10 cellular contexts compared by ENCODE assay signal in the genomic region with DNA sequence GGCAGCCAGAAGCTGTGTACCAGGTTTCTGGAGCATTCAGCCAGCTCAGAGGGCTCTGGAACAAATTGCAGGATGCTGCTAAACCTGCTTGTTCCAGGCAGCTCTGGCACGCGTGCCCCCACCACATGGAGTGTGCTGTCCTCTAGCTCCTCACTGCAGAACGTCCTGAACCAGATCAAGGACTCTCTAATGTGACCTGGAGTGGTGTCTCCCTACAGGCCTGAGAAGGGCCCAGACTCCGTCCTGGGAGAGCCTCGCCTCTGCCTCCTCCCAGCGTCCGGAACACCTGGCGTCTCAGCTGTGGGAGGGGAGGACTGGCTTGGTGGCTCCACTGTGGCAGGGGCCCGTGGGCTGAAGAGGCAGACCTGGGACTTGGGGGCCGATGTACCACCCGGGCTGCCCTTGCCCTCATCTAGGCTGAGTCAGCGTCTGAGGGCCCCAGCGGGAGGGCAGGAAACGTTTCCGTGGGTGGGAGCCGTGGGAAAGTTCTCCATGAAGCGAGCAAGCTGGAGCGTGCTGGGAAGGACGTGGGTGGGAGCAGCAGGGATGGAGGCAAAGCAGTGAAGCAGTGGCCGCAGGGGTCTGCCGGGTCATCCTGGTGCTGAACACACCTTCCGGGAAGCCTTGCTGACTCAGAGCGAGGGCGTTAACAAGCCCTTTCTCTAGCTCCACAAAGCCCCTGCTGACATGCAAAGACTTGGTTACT.
DNase-seq lines count a peak whose midpoint lies in the region; ATAC-seq lines count a peak whose summit lies in the region.
"Had no signal": no experiment of that assay in that cellular context is flagged by ENCODE, and none has a peak within 500 bp of the region (broad histone marks: within the 10 kb centered on the region; RNA-seq: fewer than 3 reads in every experiment).

No MANE protein-coding gene starts in this region.

- in situ Hi-C loops in G401 (cut with HindIII; ENCODE audit: low sequenced_read_pairs): no loop called here

- DNase-seq in G401 (ENCODE audit: low spot score) (peak; percentile 81), SW480 (ENCODE audit: low spot score) (peak; percentile 93), head of caudate nucleus (peak in 38 of 42 donors; percentile 33 to 89 (median 66)), renal cortical epithelial cell (ENCODE audit: low read depth) (peak; percentile 95), 8988T (no peak), SKM-1 (lab: John Stamatoyannopoulos, UW; ENCODE audit: unreplicated experiment) (no peak), SIG-M5 treated with dmso at 0.1 percent for 504 hours (lab: John Stamatoyannopoulos, UW; ENCODE audit: unreplicated experiment) (no peak)
- DNase-seq: immature natural killer cell; stimulated activated CD4-positive, alpha-beta T cell treated with anti-CD3 and anti-CD28 coated beads, Interleukin-4, amount 100 ng/mL, for 24 hours had no signal

- intact Hi-C loops in head of caudate nucleus (cut with DNase I): no loop called here

- ATAC-seq in HG03571 (IDR thresholded peaks at IDR 0.05; ENCODE audit: unreplicated experiment): no peak

Comparison
In these comparisons a context has a peak if more than half of its experiments do, and no peak if none do; other contexts are left out.
1. DNase-seq: peak in G401 (single experiment), SW480 (single experiment), head of caudate nucleus (38 of 42) and renal cortical epithelial cell (single experiment); none in 8988T (single experiment), SKM-1 (single experiment) and SIG-M5 treated with dmso at 0.1 percent for 504 hours (single experiment).